Comparison of ENCODE assay signal across 8 cellular contexts in genomic region chr2:120012771-120013568, GRCh38.
DNase-seq lines count a peak whose midpoint lies in the region; ATAC-seq and TF ChIP-seq lines count a peak whose summit lies in the region.

TSS of gene EPB41L5 (plus strand) at chr2:120013077. CDS start at chr2:120019085, 6,008 bp downstream.

- DNase-seq in NCI-H1694 (lab: John Stamatoyannopoulos, UW) (peak; percentile 90), T-helper 22 cell (ENCODE audit: low read depth) (peak; percentile 66), astrocyte of the cerebellum (ENCODE audit: low read depth) (peak; percentile 87), hippocampal formation (lab: John Stamatoyannopoulos, UW) (peak; percentile 84 to 87), retinal pigment epithelial cell (ENCODE audit: low read depth) (peak; percentile 94), NK-92 (lab: John Stamatoyannopoulos, UW; ENCODE audit: unreplicated experiment) (no peak)

- peak; percentile 96 for ATAC-seq in GM18498 (IDR thresholded peaks at IDR 0.05; ENCODE audit: unreplicated experiment)
- peak; percentile 98 for ATAC-seq in HG02884 (IDR thresholded peaks at IDR 0.05; ENCODE audit: unreplicated experiment)

- peak within 1 kb of the TSS; percentile 90 for H3K4me3 ChIP-seq in astrocyte of the cerebellum (ENCODE audit: low read depth, low read length)
- peak within 1 kb of the TSS; percentile 53 for H3K4me3 ChIP-seq in retinal pigment epithelial cell (ENCODE audit: low read length)

- in situ Hi-C loops in astrocyte of the cerebellum (cut with HindIII; ENCODE audit: low sequenced_read_pairs): no loop called here

- TF ChIP-seq CTCF in astrocyte of the cerebellum (IDR thresholded peaks at IDR 0.05; ENCODE audit: low read depth, low read length, missing control alignments) (no peak), retinal pigment epithelial cell (conservative IDR thresholded peaks at IDR 0.05; ENCODE audit: low read depth, low read length) (no peak)
